In the genomic region with DNA sequence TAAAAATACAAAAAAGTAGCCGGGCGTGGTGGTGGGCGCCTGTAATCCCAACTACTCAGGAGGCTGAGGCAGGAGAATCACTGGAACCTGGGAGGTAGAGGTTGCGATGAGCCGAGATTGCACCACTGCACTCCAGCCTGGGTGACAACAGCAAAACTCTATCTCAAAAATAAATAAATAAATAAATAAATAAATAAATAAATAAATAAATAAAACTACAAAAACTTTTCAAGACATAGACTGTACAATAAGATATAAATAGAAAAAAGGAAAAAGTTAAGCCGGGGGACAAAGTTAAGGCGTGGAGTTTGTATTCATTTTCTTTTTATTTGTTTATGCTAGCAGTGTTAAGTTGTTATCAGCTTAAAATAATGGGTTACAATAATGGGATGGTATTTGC, we compare ENCODE assay signal across 1 cellular context.
A peak's percentile ranks its signal among the peaks of the same experiment; 100 is the strongest.
TF ChIP-seq lines count a peak whose summit lies in the region.

No MANE protein-coding gene starts in this region.

TF ChIP-seq in HEK293, 187 proteins besides CTCF, POLR2A, EP300 and RAD21 (continued from another document):
- TF ChIP-seq, protein P1, sequence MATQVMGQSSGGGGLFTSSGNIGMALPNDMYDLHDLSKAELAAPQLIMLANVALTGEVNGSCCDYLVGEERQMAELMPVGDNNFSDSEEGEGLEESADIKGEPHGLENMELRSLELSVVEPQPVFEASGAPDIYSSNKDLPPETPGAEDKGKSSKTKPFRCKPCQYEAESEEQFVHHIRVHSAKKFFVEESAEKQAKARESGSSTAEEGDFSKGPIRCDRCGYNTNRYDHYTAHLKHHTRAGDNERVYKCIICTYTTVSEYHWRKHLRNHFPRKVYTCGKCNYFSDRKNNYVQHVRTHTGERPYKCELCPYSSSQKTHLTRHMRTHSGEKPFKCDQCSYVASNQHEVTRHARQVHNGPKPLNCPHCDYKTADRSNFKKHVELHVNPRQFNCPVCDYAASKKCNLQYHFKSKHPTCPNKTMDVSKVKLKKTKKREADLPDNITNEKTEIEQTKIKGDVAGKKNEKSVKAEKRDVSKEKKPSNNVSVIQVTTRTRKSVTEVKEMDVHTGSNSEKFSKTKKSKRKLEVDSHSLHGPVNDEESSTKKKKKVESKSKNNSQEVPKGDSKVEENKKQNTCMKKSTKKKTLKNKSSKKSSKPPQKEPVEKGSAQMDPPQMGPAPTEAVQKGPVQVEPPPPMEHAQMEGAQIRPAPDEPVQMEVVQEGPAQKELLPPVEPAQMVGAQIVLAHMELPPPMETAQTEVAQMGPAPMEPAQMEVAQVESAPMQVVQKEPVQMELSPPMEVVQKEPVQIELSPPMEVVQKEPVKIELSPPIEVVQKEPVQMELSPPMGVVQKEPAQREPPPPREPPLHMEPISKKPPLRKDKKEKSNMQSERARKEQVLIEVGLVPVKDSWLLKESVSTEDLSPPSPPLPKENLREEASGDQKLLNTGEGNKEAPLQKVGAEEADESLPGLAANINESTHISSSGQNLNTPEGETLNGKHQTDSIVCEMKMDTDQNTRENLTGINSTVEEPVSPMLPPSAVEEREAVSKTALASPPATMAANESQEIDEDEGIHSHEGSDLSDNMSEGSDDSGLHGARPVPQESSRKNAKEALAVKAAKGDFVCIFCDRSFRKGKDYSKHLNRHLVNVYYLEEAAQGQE (tag by site-specific recombination; IDR thresholded peaks at IDR 0.05), result peak; percentile 36; the same call in 1 of the 2 replicates
- TF ChIP-seq ZNF433 (tag by site-specific recombination; IDR thresholded peaks at IDR 0.05; ENCODE audit: low read depth), result peak; percentile 27; the same call in 1 of the 2 replicates
- peak; percentile 46; the same call in 1 of the 2 replicates for TF ChIP-seq ZNF140 (tag by site-specific recombination; IDR thresholded peaks at IDR 0.05)
- peak; percentile 87; the same call in 1 of the 2 replicates for TF ChIP-seq ZNF394 (tag by site-specific recombination; IDR thresholded peaks at IDR 0.05; ENCODE audit: borderline replicate concordance)
- 0 out of 2 replicates have a peak, but pooled peaks have one; percentile 7 for TF ChIP-seq ZNF292 (tag by site-specific recombination; IDR thresholded peaks at IDR 0.05; ENCODE audit: borderline replicate concordance, low read depth)
- 0 out of 2 replicates have a peak, but pooled peaks have one; percentile 27 for TF ChIP-seq ZNF341 (tag by site-specific recombination; IDR thresholded peaks at IDR 0.05; ENCODE audit: low read depth)
- 0 out of 2 replicates have a peak, but pooled peaks have one; percentile 27 for TF ChIP-seq ZNF558 (tag by site-specific recombination; IDR thresholded peaks at IDR 0.05)
- TF ChIP-seq, protein P2, sequence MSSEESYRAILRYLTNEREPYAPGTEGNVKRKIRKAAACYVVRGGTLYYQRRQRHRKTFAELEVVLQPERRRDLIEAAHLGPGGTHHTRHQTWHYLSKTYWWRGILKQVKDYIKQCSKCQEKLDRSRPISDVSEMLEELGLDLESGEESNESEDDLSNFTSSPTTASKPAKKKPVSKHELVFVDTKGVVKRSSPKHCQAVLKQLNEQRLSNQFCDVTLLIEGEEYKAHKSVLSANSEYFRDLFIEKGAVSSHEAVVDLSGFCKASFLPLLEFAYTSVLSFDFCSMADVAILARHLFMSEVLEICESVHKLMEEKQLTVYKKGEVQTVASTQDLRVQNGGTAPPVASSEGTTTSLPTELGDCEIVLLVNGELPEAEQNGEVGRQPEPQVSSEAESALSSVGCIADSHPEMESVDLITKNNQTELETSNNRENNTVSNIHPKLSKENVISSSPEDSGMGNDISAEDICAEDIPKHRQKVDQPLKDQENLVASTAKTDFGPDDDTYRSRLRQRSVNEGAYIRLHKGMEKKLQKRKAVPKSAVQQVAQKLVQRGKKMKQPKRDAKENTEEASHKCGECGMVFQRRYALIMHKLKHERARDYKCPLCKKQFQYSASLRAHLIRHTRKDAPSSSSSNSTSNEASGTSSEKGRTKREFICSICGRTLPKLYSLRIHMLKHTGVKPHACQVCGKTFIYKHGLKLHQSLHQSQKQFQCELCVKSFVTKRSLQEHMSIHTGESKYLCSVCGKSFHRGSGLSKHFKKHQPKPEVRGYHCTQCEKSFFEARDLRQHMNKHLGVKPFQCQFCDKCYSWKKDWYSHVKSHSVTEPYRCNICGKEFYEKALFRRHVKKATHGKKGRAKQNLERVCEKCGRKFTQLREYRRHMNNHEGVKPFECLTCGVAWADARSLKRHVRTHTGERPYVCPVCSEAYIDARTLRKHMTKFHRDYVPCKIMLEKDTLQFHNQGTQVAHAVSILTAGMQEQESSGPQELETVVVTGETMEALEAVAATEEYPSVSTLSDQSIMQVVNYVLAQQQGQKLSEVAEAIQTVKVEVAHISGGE (tag by site-specific recombination; conservative IDR thresholded peaks at IDR 0.05; ENCODE audit: low read depth), result peak; percentile 65
- TF ChIP-seq ZNF529 (tag by site-specific recombination; IDR thresholded peaks at IDR 0.05; ENCODE audit: insufficient replicate concordance), result peak; percentile 56
- 0 out of 2 replicates have a peak, but pooled peaks have one; percentile 30 for TF ChIP-seq ZNF354C (tag by site-specific recombination; IDR thresholded peaks at IDR 0.05; ENCODE audit: borderline replicate concordance, low read depth)
- peak; percentile 56 for TF ChIP-seq ZNF510 (tag by site-specific recombination; IDR thresholded peaks at IDR 0.05; ENCODE audit: insufficient replicate concordance)
- peak; percentile 55 for TF ChIP-seq ZBTB8A (tag by site-specific recombination; IDR thresholded peaks at IDR 0.05)
